ENCODE assay signal across 1 cellular context in genomic region chr1:158527190-158527815, GRCh38.
TF ChIP-seq lines count a peak whose summit lies in the region.

No MANE protein-coding gene starts in this region.

TF ChIP-seq in GM23338, 12 proteins besides CTCF, POLR2A, EP300 and RAD21 (continued from another document):
- TF ChIP-seq REST (IDR thresholded peaks at IDR 0.05; ENCODE audit: unreplicated experiment) (no peak), ETS1 (IDR thresholded peaks at IDR 0.05) (no peak), STAT1 (IDR thresholded peaks at IDR 0.05; ENCODE audit: unreplicated experiment) (no peak), POLR2AphosphoS5 (IDR thresholded peaks at IDR 0.05; ENCODE audit: low read depth) (no peak), CREB1 (CRISPR knock-in tag; IDR thresholded peaks at IDR 0.05; ENCODE audit: low read depth) (no peak), JUNB (IDR thresholded peaks at IDR 0.05; ENCODE audit: unreplicated experiment) (no peak), EZH2 (IDR thresholded peaks at IDR 0.05; ENCODE audit: low read depth, unreplicated experiment) (no peak)
TF ChIP-seq in GM23338: peak in this region for 0.
